11 cellular contexts compared by ENCODE assay signal in the genomic region with DNA sequence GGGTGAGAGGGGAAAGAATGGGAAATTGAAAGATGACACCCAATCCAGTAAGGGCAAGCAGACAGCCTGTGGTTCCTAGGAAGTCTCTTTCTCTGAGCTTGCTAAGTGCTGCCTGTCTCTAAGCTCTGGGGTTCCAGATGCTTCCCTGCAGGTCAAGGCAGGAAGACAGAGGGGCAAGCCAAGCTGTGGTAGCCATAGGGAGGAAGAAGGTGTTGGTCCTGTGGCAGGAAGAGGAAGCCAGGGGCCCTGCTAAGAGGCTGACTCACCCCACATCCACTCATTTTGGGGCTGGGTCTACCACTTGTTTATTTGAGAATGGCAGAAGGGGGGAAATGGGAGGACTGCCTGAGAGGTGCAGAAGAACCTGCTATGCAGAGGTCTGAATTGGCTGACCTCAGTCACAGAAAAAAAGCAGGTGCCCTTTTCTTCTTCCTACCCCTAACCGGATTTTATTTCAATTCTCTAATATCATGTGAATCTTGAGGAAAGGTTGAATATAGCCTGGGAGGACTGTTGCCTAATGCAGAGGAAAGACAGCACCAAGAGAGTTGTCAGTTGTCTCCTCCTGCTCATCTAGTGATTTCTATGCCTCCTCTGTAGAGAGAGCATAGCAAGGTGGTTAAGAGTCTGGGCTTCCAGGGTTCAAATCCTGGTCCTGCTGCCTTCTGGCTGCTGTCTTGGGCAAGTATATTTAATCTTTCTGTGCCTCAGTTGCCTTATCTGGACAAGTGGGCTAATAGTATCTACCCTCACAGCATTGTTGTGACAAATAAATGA. TPM values are rescaled to one million over a fixed set of nuclear protein-coding genes. Genes with fewer than 3 reads are reported as not detected.
DNase-seq lines count a peak whose midpoint lies in the region; ATAC-seq and TF ChIP-seq lines count a peak whose summit lies in the region.
"Had no signal": no experiment of that assay in that cellular context is flagged by ENCODE, and none has a peak within 500 bp of the region (broad histone marks: within the 10 kb centered on the region; RNA-seq: fewer than 3 reads in every experiment).

No MANE protein-coding gene starts in this region.

- 46 to 68% methylated on average over 1 of the region's 1 CpG for WGBS in testis, 2 donors

- peak overlapping the region; percentile 22 to 82 for H3K27ac ChIP-seq in testis

- H3K4me1 ChIP-seq in testis, result peaks cover 9% of the 10 kb centered on the region

- peaks cover 4 to 20% (median 10%) of the 10 kb centered on the region in 3 donors for H3K27me3 Mint-ChIP-seq in immature natural killer cell (ENCODE audit: low read depth in 3 of 3)

- no peaks in the 10 kb centered on the region for H3K9me3 ChIP-seq in testis

- peak; percentile 49 for DNase-seq in activated gamma-delta T cell treated with Interleukin-2 at 50 U/mL for 16 hours
- no peak for DNase-seq in activated gamma-delta T cell (lab: John Stamatoyannopoulos, UW)
- DNase-seq in activated CD4-positive, alpha-beta T cell treated with anti-CD3 and anti-CD28 coated beads, Interleukin-2, amount 50 U/mL, for 48 hours, result peak; percentile 53 to 69
- peak; percentile 47 to 52 (median 51) for DNase-seq in immature natural killer cell
- no peak for DNase-seq in testis
- DNase-seq in effector CD4-positive, alpha-beta T cell, result no peak
- DNase-seq in SKM-1 (lab: John Stamatoyannopoulos, UW; ENCODE audit: unreplicated experiment), result no peak
- DNase-seq: aorta, foreskin fibroblast, H7 had no signal

- no peaks in the 10 kb centered on the region for H3K27me3 ChIP-seq in testis

- no peak for TF ChIP-seq CTCF in testis (IDR thresholded peaks at IDR 0.05)

- H3K9me3 Mint-ChIP-seq in immature natural killer cell, result no peaks in the 10 kb centered on the region

- H3K4me1 Mint-ChIP-seq in immature natural killer cell, result peaks cover 80 to 90% of the 10 kb centered on the region in 2 donors

- H3K27ac Mint-ChIP-seq in immature natural killer cell, result peak overlapping the region; percentile 79 to 95 (median 86)

- intact Hi-C loops in testis (cut with DNase I; ENCODE audit: low total_unique reads), result no loop called here

- ATAC-seq in HG03460 (IDR thresholded peaks at IDR 0.05; ENCODE audit: unreplicated experiment), result no peak

- H3K36me3 ChIP-seq in testis (ENCODE audit: low read depth, missing control alignments), result no peaks in the 10 kb centered on the region

- no peak overlapping the region for H3K4me3 ChIP-seq in testis

- H3K4me3 Mint-ChIP-seq in immature natural killer cell, result peak overlapping the region; percentile 92 to 98 (median 95)

- H3K36me3 Mint-ChIP-seq in immature natural killer cell, result peaks cover 0 to 25% (median 11%) of the 10 kb centered on the region in 3 donors

- TF ChIP-seq POLR2A in testis (IDR thresholded peaks at IDR 0.05), result no peak

RNA-seq across cellular contexts. Expression of gene HOPX, which starts 27.4 kb away (rescaled TPM):
- polyA plus RNA-seq in immature natural killer cell, result 1,000 to 10,000 TPM; 1,315 to 2,032 (median 1,652) TPM
- total RNA-seq in testis, result 100 to 1,000 TPM; 141 to 158 TPM
- polyA plus RNA-seq in testis (ENCODE audit: insufficient read depth, low read depth, low replicate concordance), result 102 TPM
- total RNA-seq: H7 had no signal

Comparison
In these comparisons a context has a peak if more than half of its experiments do, and no peak if none do; other contexts are left out.
1. DNase-seq: peak in activated gamma-delta T cell treated with Interleukin-2 at 50 U/mL for 16 hours (single experiment), activated CD4-positive, alpha-beta T cell treated with anti-CD3 and anti-CD28 coated beads, Interleukin-2, amount 50 U/mL, for 48 hours (2 of 2) and immature natural killer cell (3 of 3); none in activated gamma-delta T cell (single experiment), testis (single experiment), effector CD4-positive, alpha-beta T cell (single experiment) and SKM-1 (single experiment).
2. RNA of gene HOPX, which starts 27.4 kb away (polyA plus RNA-seq): 1,315 to 2,032 TPM in immature natural killer cell; 102 TPM in testis (single experiment); every median in the first group is over 10 times any median in the second.